23 cellular contexts compared by ENCODE assay signal in genomic region chr7:101470668-101471067, GRCh38.
"Had no signal": no experiment of that assay in that cellular context is flagged by ENCODE, and none has a peak within 500 bp of the region (broad histone marks: within the 10 kb centered on the region; RNA-seq: fewer than 3 reads in every experiment).

No MANE protein-coding gene starts in this region.

- H3K4me3 ChIP-seq: colonic mucosa, esophagus squamous epithelium, gastroesophageal sphincter, neural progenitor cell, ovary, smooth muscle cell, tibial artery, upper lobe of left lung, uterus had no signal

- DNase-seq: colonic mucosa; dermis blood vessel endothelial cell; esophagus squamous epithelium; foreskin fibroblast; glutamatergic neuron; left colon; left ventricle myocardium superior; mesendoderm; naive thymus-derived CD4-positive, alpha-beta T cell; nucleus accumbens; ovary; right cardiac atrium; stimulated activated CD4-positive, alpha-beta T cell treated with anti-CD3 and anti-CD28 coated beads, Interleukin-4, amount 100 ng/mL, for 1 hour; stimulated activated CD8-positive, alpha-beta memory T cell treated with anti-CD3 and anti-CD28 coated beads, Interleukin-4, amount 100 ng/mL, for 48 hours; tibial artery; upper lobe of left lung; uterus had no signal

- H3K27me3 Mint-ChIP-seq: naive thymus-derived CD4-positive, alpha-beta T cell; progenitor cell of endocrine pancreas; stimulated activated naive CD8-positive, alpha-beta T cell treated with anti-CD3 and anti-CD28 coated beads, Interleukin-15, Interleukin-2, amounts not matched to agents 100 ng/mL and 50 ng/mL, for 24 hours had no signal

- H3K4me3 Mint-ChIP-seq: naive thymus-derived CD4-positive, alpha-beta T cell; neural progenitor cell; stimulated activated effector memory CD8-positive, alpha-beta T cell treated with anti-CD3 and anti-CD28 coated beads, Interleukin-12 subunit alpha, Interleukin-12 subunit beta, amount 100 ng/mL, for 72 hours; stimulated activated naive CD8-positive, alpha-beta T cell treated with anti-CD3 and anti-CD28 coated beads, Interleukin-15, Interleukin-2, amounts not matched to agents 100 ng/mL and 50 ng/mL, for 24 hours had no signal

- H3K9ac ChIP-seq: neural progenitor cell had no signal

- H3K9me3 Mint-ChIP-seq: naive thymus-derived CD4-positive, alpha-beta T cell; neural progenitor cell; stimulated activated effector memory CD8-positive, alpha-beta T cell treated with anti-CD3 and anti-CD28 coated beads, Interleukin-12 subunit alpha, Interleukin-12 subunit beta, amount 100 ng/mL, for 72 hours; stimulated activated naive CD8-positive, alpha-beta T cell treated with anti-CD3 and anti-CD28 coated beads, Interleukin-15, Interleukin-2, amounts not matched to agents 100 ng/mL and 50 ng/mL, for 24 hours had no signal

- H3K27me3 ChIP-seq: colonic mucosa, neural progenitor cell, ovary, upper lobe of left lung, uterus had no signal

- H3K9me3 ChIP-seq: colonic mucosa, esophagus squamous epithelium, gastroesophageal sphincter, ovary, tibial artery, upper lobe of left lung, uterus had no signal

- H3K4me1 ChIP-seq: colonic mucosa, esophagus squamous epithelium, gastroesophageal sphincter, neural progenitor cell, tibial artery, upper lobe of left lung, uterus had no signal

- H3K36me3 ChIP-seq: colonic mucosa, esophagus squamous epithelium, gastroesophageal sphincter, neural progenitor cell, ovary, tibial artery, upper lobe of left lung, uterus had no signal

- H3K27ac ChIP-seq: colonic mucosa, esophagus squamous epithelium, gastroesophageal sphincter, neural progenitor cell, ovary, tibial artery, upper lobe of left lung, uterus had no signal

- H3K4me2 ChIP-seq: neural progenitor cell, smooth muscle cell had no signal

- H2AFZ ChIP-seq: neural progenitor cell had no signal

- ATAC-seq: gastroesophageal sphincter; left colon; left ventricle myocardium superior; naive thymus-derived CD4-positive, alpha-beta T cell; right cardiac atrium; stimulated activated effector memory CD8-positive, alpha-beta T cell treated with anti-CD3 and anti-CD28 coated beads, Interleukin-12 subunit alpha, Interleukin-12 subunit beta, amount 100 ng/mL, for 72 hours had no signal

- H3K36me3 Mint-ChIP-seq: naive thymus-derived CD4-positive, alpha-beta T cell; neural progenitor cell; stimulated activated effector memory CD8-positive, alpha-beta T cell treated with anti-CD3 and anti-CD28 coated beads, Interleukin-12 subunit alpha, Interleukin-12 subunit beta, amount 100 ng/mL, for 72 hours had no signal

- H3K27ac Mint-ChIP-seq: naive thymus-derived CD4-positive, alpha-beta T cell; neural progenitor cell; progenitor cell of endocrine pancreas; stimulated activated effector memory CD8-positive, alpha-beta T cell treated with anti-CD3 and anti-CD28 coated beads, Interleukin-12 subunit alpha, Interleukin-12 subunit beta, amount 100 ng/mL, for 72 hours; stimulated activated naive CD8-positive, alpha-beta T cell treated with anti-CD3 and anti-CD28 coated beads, Interleukin-15, Interleukin-2, amounts not matched to agents 100 ng/mL and 50 ng/mL, for 24 hours had no signal
